ENCODE assay signal across 8 cellular contexts in the genomic region with DNA sequence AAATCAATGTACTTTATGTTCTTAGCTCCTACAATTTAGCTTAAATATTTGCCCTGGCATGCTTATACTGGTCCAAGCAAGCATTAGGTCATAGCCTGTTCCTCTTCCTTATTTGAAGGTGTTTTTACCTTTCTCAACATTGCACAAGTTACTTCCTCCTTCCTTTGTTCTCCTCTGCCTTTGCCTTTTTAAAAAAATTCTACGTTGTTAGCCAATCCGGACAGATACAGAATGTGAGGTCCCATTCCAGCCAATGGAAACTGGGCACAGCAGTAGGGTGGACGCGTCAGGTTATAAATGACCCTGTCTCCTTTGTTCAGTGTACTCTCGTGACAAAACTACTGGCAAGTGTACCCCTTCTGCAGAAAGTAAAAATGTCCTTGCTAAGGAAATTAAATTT. TPM values are rescaled to one million over a fixed set of nuclear protein-coding genes. Genes with fewer than 3 reads are reported as not detected.
DNase-seq lines count a peak whose midpoint lies in the region; ATAC-seq and TF ChIP-seq lines count a peak whose summit lies in the region.
"Not testable (repeated sequence)": the region's sequence is repeated elsewhere in the genome, so short reads cannot be mapped to it uniquely, and the experiment has no call there.

No MANE protein-coding gene starts in this region.

- H3K27me3 Mint-ChIP-seq in activated naive CD8-positive, alpha-beta T cell treated with anti-CD3 and anti-CD28 coated beads, Interleukin-2, amount 10 ng/mL, durations not matched to agents 7 days and 5 days: not testable (repeated sequence)
- peaks cover 0 to 12% (median 0%) of the 10 kb centered on the region in 5 donors for H3K27me3 Mint-ChIP-seq in naive thymus-derived CD4-positive, alpha-beta T cell

- TF ChIP-seq POLR2A in gastroesophageal sphincter (IDR thresholded peaks at IDR 0.05); stomach (IDR thresholded peaks at IDR 0.05): not testable (repeated sequence)

- peak overlapping the region; percentile 47 for H3K27ac Mint-ChIP-seq in activated naive CD8-positive, alpha-beta T cell treated with anti-CD3 and anti-CD28 coated beads, Interleukin-2, amount 10 ng/mL, durations not matched to agents 7 days and 5 days
- H3K27ac Mint-ChIP-seq in naive thymus-derived CD4-positive, alpha-beta T cell: peak overlapping the region in 6 of 9 donors; percentile 1 to 38 (median 18)

- not testable (repeated sequence) for ATAC-seq in activated naive CD8-positive, alpha-beta T cell treated with anti-CD3 and anti-CD28 coated beads, Interleukin-2, amount 10 ng/mL, durations not matched to agents 7 days and 5 days (ENCODE audit: low read depth); gastroesophageal sphincter; lung (ENCODE audit: insufficient read depth, low FRiP score); naive thymus-derived CD4-positive, alpha-beta T cell

- H3K4me3 ChIP-seq in epithelial cell of esophagus (ENCODE audit: low read length); gastroesophageal sphincter; lung; naive thymus-derived CD4-positive, alpha-beta T cell (ENCODE audit: low read length): not testable (repeated sequence)
- H3K4me3 ChIP-seq in stomach: peak overlapping the region in 1 of 4 donors; percentile 26

- H3K4me1 Mint-ChIP-seq in activated naive CD8-positive, alpha-beta T cell treated with anti-CD3 and anti-CD28 coated beads, Interleukin-2, amount 10 ng/mL, durations not matched to agents 7 days and 5 days: peaks cover 27% of the 10 kb centered on the region
- peaks cover 10 to 27% (median 13%) of the 10 kb centered on the region in 7 donors for H3K4me1 Mint-ChIP-seq in naive thymus-derived CD4-positive, alpha-beta T cell

- intact Hi-C loops in naive thymus-derived CD4-positive, alpha-beta T cell (cut with micrococcal nuclease); stomach (cut with DNase I; ENCODE audit: low total_unique reads): not testable (repeated sequence)

- not testable (repeated sequence) for H3K9me3 ChIP-seq in gastroesophageal sphincter; lung (ENCODE audit: control insufficient read depth in 2 of 2, insufficient read depth in 1 of 2, low read length in 1 of 2); naive thymus-derived CD4-positive, alpha-beta T cell (ENCODE audit: control insufficient read depth in 2 of 3, low read length in 3 of 3); stomach

- H3K4me1 ChIP-seq in gastroesophageal sphincter (peaks cover 0 to 18% (median 4%) of the 10 kb centered on the region in 3 donors), stomach (peaks cover 10 to 38% (median 28%) of the 10 kb centered on the region in 4 donors)
- H3K4me1 ChIP-seq in lung (ENCODE audit: control insufficient read depth in 2 of 2, insufficient read depth in 2 of 2, low read length in 2 of 2); naive thymus-derived CD4-positive, alpha-beta T cell (ENCODE audit: control insufficient read depth in 2 of 2, insufficient read depth in 2 of 2, low read length in 2 of 2): not testable (repeated sequence)

- not testable (repeated sequence) for H3K36me3 ChIP-seq in gastroesophageal sphincter; lung (ENCODE audit: control insufficient read depth in 2 of 2, insufficient read depth in 2 of 2, low read length in 2 of 2); naive thymus-derived CD4-positive, alpha-beta T cell (ENCODE audit: control insufficient read depth in 2 of 3, insufficient read depth in 3 of 3, low read length in 3 of 3); stomach

- 31 to 32% methylated on average over 4 to 5 of the region's 5 CpGs for WGBS in gastroesophageal sphincter (ENCODE audit: low coverage in 1 of 2), 2 donors
- 57% methylated on average over 5 of the region's 5 CpGs for WGBS in lung, 2 donors
- 31 to 51% (median 34%) methylated on average over 5 of the region's 5 CpGs for WGBS in stomach, 5 donors

- not testable (repeated sequence) for H3K27me3 ChIP-seq in gastroesophageal sphincter; lung (ENCODE audit: control insufficient read depth, insufficient read depth); naive thymus-derived CD4-positive, alpha-beta T cell (ENCODE audit: control insufficient read depth in 2 of 2, insufficient read depth in 2 of 2, low read length in 2 of 2); stomach

- POLR2A ChIA-PET in RWPE1 (lab: Yijun Ruan, JAX; ENCODE audit: low non-redundant PET): not testable (repeated sequence)
- POLR2A ChIA-PET in activated naive CD8-positive, alpha-beta T cell treated with anti-CD3 and anti-CD28 coated beads, Interleukin-2, amount 10 ng/mL, durations not matched to agents 7 days and 5 days (lab: Charles Lee): interaction anchor here (1.3 kb wide), 1 partner anchor 28 kb away, joined by 3 read pairs; no protein-coding TSS in a partner anchor
- POLR2A ChIA-PET in naive thymus-derived CD4-positive, alpha-beta T cell (lab: Charles Lee): interaction anchor here (0.7 to 2.1 kb wide), 5 partner anchors 9 to 28 kb away, joined by 3 to 9 read pairs (median 3); no protein-coding TSS in a partner anchor

- CTCF ChIA-PET in RWPE1 (lab: Yijun Ruan, JAX); naive thymus-derived CD4-positive, alpha-beta T cell (lab: Charles Lee): not testable (repeated sequence)

- H3K9me3 Mint-ChIP-seq in activated naive CD8-positive, alpha-beta T cell treated with anti-CD3 and anti-CD28 coated beads, Interleukin-2, amount 10 ng/mL, durations not matched to agents 7 days and 5 days; naive thymus-derived CD4-positive, alpha-beta T cell: not testable (repeated sequence)

- peak overlapping the region; percentile 3 for H3K4me3 Mint-ChIP-seq in activated naive CD8-positive, alpha-beta T cell treated with anti-CD3 and anti-CD28 coated beads, Interleukin-2, amount 10 ng/mL, durations not matched to agents 7 days and 5 days
- H3K4me3 Mint-ChIP-seq in naive thymus-derived CD4-positive, alpha-beta T cell: peak overlapping the region in 6 of 10 donors; percentile 8 to 43 (median 16)

- TF ChIP-seq CTCF in 22Rv1 (IDR thresholded peaks at IDR 0.05); RWPE1 (conservative IDR thresholded peaks at IDR 0.05; ENCODE audit: low read depth); epithelial cell of esophagus (IDR thresholded peaks at IDR 0.05; ENCODE audit: insufficient read depth, low read depth, low read length, missing control alignments); gastroesophageal sphincter (IDR thresholded peaks at IDR 0.05); lung (IDR thresholded peaks at IDR 0.05; ENCODE audit: control extremely low read depth, extremely low read depth); stomach (IDR thresholded peaks at IDR 0.05): not testable (repeated sequence)

- TF ChIP-seq EP300 in gastroesophageal sphincter (IDR thresholded peaks at IDR 0.05); stomach (IDR thresholded peaks at IDR 0.05): not testable (repeated sequence)

- H3K27ac ChIP-seq in 22Rv1 (peak overlapping the region; percentile 57), RWPE1 (peak overlapping the region; percentile 55), gastroesophageal sphincter (peak overlapping the region in 3 of 4 donors; percentile 51 to 72 (median 66)), stomach (peak overlapping the region; percentile 84 to 94 (median 84))
- not testable (repeated sequence) for H3K27ac ChIP-seq in lung (ENCODE audit: low read depth in 1 of 2, low read length in 1 of 2); naive thymus-derived CD4-positive, alpha-beta T cell (ENCODE audit: low read depth, low read length)

- not testable (repeated sequence) for DNase-seq in RWPE1 (ENCODE audit: low spot score); activated naive CD8-positive, alpha-beta T cell treated with anti-CD3 and anti-CD28 coated beads, Interleukin-2, amount 10 ng/mL, durations not matched to agents 7 days and 5 days; naive thymus-derived CD4-positive, alpha-beta T cell
- DNase-seq in epithelial cell of esophagus (ENCODE audit: low read depth) (peak; percentile 66), lung (ENCODE audit: low spot score) (peak; percentile 33), stomach (peak; percentile 78)

- H3K36me3 Mint-ChIP-seq in activated naive CD8-positive, alpha-beta T cell treated with anti-CD3 and anti-CD28 coated beads, Interleukin-2, amount 10 ng/mL, durations not matched to agents 7 days and 5 days: peaks cover 12% of the 10 kb centered on the region
- peaks cover 0 to 21% (median 3%) of the 10 kb centered on the region in 5 donors for H3K36me3 Mint-ChIP-seq in naive thymus-derived CD4-positive, alpha-beta T cell

RNA-seq across cellular contexts. Expression of gene DGLUCY, which starts 26.4 kb away (rescaled TPM):
- 100 to 1,000 TPM; 135 to 136 TPM for total RNA-seq in activated naive CD8-positive, alpha-beta T cell treated with anti-CD3 and anti-CD28 coated beads, Interleukin-2, amount 10 ng/mL, durations not matched to agents 7 days and 5 days
- total RNA-seq in gastroesophageal sphincter: 100 to 1,000 TPM in 1 of 4 donors, 10 to 100 TPM in 3; 52.8 to 118 (median 77.3) TPM
- 10 to 100 TPM; 67.2 to 74.3 TPM for total RNA-seq in lung
- polyA plus RNA-seq in lung: 10 to 100 TPM; 29.0 to 36.9 TPM
- 100 to 1,000 TPM in 2 of 5 experiments, 10 to 100 TPM in 3; 63.7 to 108 (median 95.9) TPM for total RNA-seq in naive thymus-derived CD4-positive, alpha-beta T cell
- 10 to 100 TPM; 31.1 to 41.7 TPM for polyA plus RNA-seq in naive thymus-derived CD4-positive, alpha-beta T cell
- 100 to 1,000 TPM in 2 of 5 donors, 10 to 100 TPM in 3; 54.3 to 122 (median 87.9) TPM for total RNA-seq in stomach
- polyA plus RNA-seq in stomach: 10 to 100 TPM; 24.1 to 32.9 (median 28.9) TPM

RNA-seq across cellular contexts. Expression of gene RPS6KA5, which starts 27.0 kb away (rescaled TPM):
- total RNA-seq in activated naive CD8-positive, alpha-beta T cell treated with anti-CD3 and anti-CD28 coated beads, Interleukin-2, amount 10 ng/mL, durations not matched to agents 7 days and 5 days: 10 to 100 TPM; 45.3 to 48.1 TPM
- 10 to 100 TPM; 30.8 to 48.6 (median 36.6) TPM for total RNA-seq in gastroesophageal sphincter
- total RNA-seq in lung: 10 to 100 TPM in 1 of 2 donors, 1 to 10 TPM in 1; 9.0 to 14.8 TPM
- polyA plus RNA-seq in lung: 1 to 10 TPM; 1.1 to 2.2 TPM
- total RNA-seq in naive thymus-derived CD4-positive, alpha-beta T cell: 10 to 100 TPM; 31.9 to 43.5 (median 34.3) TPM
- 10 to 100 TPM; 17.7 to 26.8 TPM for polyA plus RNA-seq in naive thymus-derived CD4-positive, alpha-beta T cell
- total RNA-seq in stomach: 10 to 100 TPM in 4 of 5 donors, 1 to 10 TPM in 1; 6.4 to 25.0 (median 16.5) TPM
- 1 to 10 TPM; 1.6 to 3.8 (median 1.9) TPM for polyA plus RNA-seq in stomach
